ENCODE assay signal across 14 cellular contexts in the genomic region with DNA sequence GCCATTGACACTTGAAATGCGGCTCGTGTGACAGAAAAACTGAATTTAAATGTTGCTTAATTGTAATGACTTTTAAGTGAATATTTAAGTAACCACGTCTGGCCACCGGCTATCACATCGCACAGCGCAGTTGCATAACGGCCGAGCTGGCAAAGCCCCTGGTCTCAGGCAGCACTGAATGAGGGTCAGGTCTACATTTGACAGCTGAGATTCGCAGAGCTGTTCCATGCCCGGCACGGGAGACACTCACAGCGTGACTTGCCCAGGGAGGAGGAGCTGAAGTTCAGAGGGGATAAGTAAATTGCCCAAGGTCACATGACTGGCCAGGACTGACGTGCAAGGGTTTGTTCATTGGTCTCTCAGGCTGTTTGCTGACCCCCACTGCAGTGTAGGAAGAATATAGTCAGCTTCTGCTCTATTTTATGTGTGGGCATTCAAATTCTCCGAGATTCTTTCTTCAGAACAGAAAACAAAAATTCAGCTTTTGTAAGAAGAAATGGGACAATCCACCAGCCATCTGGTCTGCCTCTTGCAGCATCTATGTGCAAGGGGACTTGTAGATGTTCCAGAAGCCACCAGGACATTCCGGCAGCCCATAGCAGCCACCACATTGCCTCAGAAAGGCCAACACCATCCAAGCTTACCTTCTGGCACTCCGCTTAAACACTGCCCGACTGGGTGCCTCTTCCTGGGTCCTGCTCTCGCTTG. TPM values are rescaled to one million over a fixed set of nuclear protein-coding genes. Genes with fewer than 3 reads are reported as not detected.
DNase-seq lines count a peak whose midpoint lies in the region; ATAC-seq and TF ChIP-seq lines count a peak whose summit lies in the region.
"Had no signal": no experiment of that assay in that cellular context is flagged by ENCODE, and none has a peak within 500 bp of the region (broad histone marks: within the 10 kb centered on the region; RNA-seq: fewer than 3 reads in every experiment).

No MANE protein-coding gene starts in this region.

- H3K27ac Mint-ChIP-seq in chondrocyte (ENCODE audit: unreplicated experiment), result peak overlapping the region; percentile 100
- peak overlapping the region; percentile 99 for H3K27ac Mint-ChIP-seq in osteocyte (ENCODE audit: unreplicated experiment)
- no peak overlapping the region for H3K27ac Mint-ChIP-seq in activated T-helper 2 cell treated with anti-CD3 and anti-CD28 coated beads, Interferon-gamma antibody, Interleukin-2, Interleukin-4, amounts not matched to agents 10 μg/mL and 5 μg/mL and 100 μg/mL, durations not matched to agents 14 hours and 24 hours and 36 hours
- H3K27ac Mint-ChIP-seq: activated CD4-positive, alpha-beta T cell treated with anti-CD3 and anti-CD28 coated beads, Interleukin-2, amount 10 ng/mL, durations not matched to agents 7 days and 5 days had no signal

- H3K36me3 ChIP-seq in HCT116 (ENCODE audit: control insufficient read depth in 1 of 2, insufficient read depth in 2 of 2, low read length in 2 of 2) (no peaks in the 10 kb centered on the region), colonic mucosa (no peaks in the 10 kb centered on the region)
- H3K36me3 ChIP-seq: cardiac muscle cell, HAP-1 had no signal

- BruUV-seq in HCT116 (replicated peaks; lab: Mats Ljungman, UMichigan), result no TSS peak

- H3K4me1 Mint-ChIP-seq in chondrocyte (ENCODE audit: low read depth) (peaks cover 82% of the 10 kb centered on the region), osteocyte (ENCODE audit: unreplicated experiment) (peaks cover 76% of the 10 kb centered on the region)
- H3K4me1 Mint-ChIP-seq in activated T-helper 2 cell treated with anti-CD3 and anti-CD28 coated beads, Interferon-gamma antibody, Interleukin-2, Interleukin-4, amounts not matched to agents 10 μg/mL and 5 μg/mL and 100 μg/mL, durations not matched to agents 14 hours and 24 hours and 36 hours (ENCODE audit: low read depth), result no peaks in the 10 kb centered on the region
- H3K4me1 Mint-ChIP-seq: activated CD4-positive, alpha-beta T cell treated with anti-CD3 and anti-CD28 coated beads, Interleukin-2, amount 10 ng/mL, durations not matched to agents 7 days and 5 days had no signal

- H3K4me2 ChIP-seq in HCT116 (ENCODE audit: low read length), result peak overlapping the region; percentile 42
- H3K4me2 ChIP-seq: hepatocyte had no signal

- peak overlapping the region; percentile 60 for H3K4me3 Mint-ChIP-seq in chondrocyte (ENCODE audit: unreplicated experiment)
- H3K4me3 Mint-ChIP-seq in osteocyte (ENCODE audit: unreplicated experiment), result no peak overlapping the region
- H3K4me3 Mint-ChIP-seq in activated T-helper 2 cell treated with anti-CD3 and anti-CD28 coated beads, Interferon-gamma antibody, Interleukin-2, Interleukin-4, amounts not matched to agents 10 μg/mL and 5 μg/mL and 100 μg/mL, durations not matched to agents 14 hours and 24 hours and 36 hours (ENCODE audit: low read depth), result no peak overlapping the region
- H3K4me3 Mint-ChIP-seq: activated CD4-positive, alpha-beta T cell treated with anti-CD3 and anti-CD28 coated beads, Interleukin-2, amount 10 ng/mL, durations not matched to agents 7 days and 5 days had no signal

- ATAC-seq in HCT116 (no peak), GM21381 (IDR thresholded peaks at IDR 0.05; ENCODE audit: unreplicated experiment) (no peak)

- H3K9me3 ChIP-seq in HCT116 (ENCODE audit: control insufficient read depth in 1 of 2, insufficient read depth in 1 of 2, low read depth in 1 of 2, low read length in 2 of 2) (no peaks in the 10 kb centered on the region), colonic mucosa (no peaks in the 10 kb centered on the region)
- H3K9me3 ChIP-seq: HAP-1 had no signal

- no peaks in the 10 kb centered on the region for H3K36me3 Mint-ChIP-seq in chondrocyte (ENCODE audit: low read depth)
- H3K36me3 Mint-ChIP-seq in osteocyte (ENCODE audit: unreplicated experiment), result no peaks in the 10 kb centered on the region
- H3K36me3 Mint-ChIP-seq in activated T-helper 2 cell treated with anti-CD3 and anti-CD28 coated beads, Interferon-gamma antibody, Interleukin-2, Interleukin-4, amounts not matched to agents 10 μg/mL and 5 μg/mL and 100 μg/mL, durations not matched to agents 14 hours and 24 hours and 36 hours (ENCODE audit: low read depth), result no peaks in the 10 kb centered on the region

- no peaks in the 10 kb centered on the region for H3K79me2 ChIP-seq in HCT116 (ENCODE audit: insufficient read depth, low read length)
- H3K79me2 ChIP-seq: hepatocyte had no signal

- no peak overlapping the region for H3K4me3 ChIP-seq in HCT116 (replicated peaks in 1 of 2; ENCODE audit: low read depth in 1 of 2, low read length in 2 of 2)
- H3K4me3 ChIP-seq in colonic mucosa, result no peak overlapping the region
- H3K4me3 ChIP-seq: cardiac muscle cell, HAP-1, hepatocyte had no signal

- no peaks in the 10 kb centered on the region for H4K20me1 ChIP-seq in HCT116 (ENCODE audit: insufficient read depth)

- intact Hi-C loops in HCT116 (cut with micrococcal nuclease), result no loop called here
- intact Hi-C loops in colonic mucosa (cut with DNase I), result no loop called here
- intact Hi-C loops in activated T-helper 2 cell treated with anti-CD3 and anti-CD28 coated beads, Interferon-gamma antibody, Interleukin-2, Interleukin-4, amounts not matched to agents 10 μg/mL and 5 μg/mL and 100 μg/mL, durations not matched to agents 14 hours and 24 hours and 36 hours (cut with micrococcal nuclease), result no loop called here

- H3K9me3 Mint-ChIP-seq in chondrocyte (ENCODE audit: low read depth) (no peaks in the 10 kb centered on the region), osteocyte (ENCODE audit: unreplicated experiment) (no peaks in the 10 kb centered on the region)
- no peaks in the 10 kb centered on the region for H3K9me3 Mint-ChIP-seq in activated T-helper 2 cell treated with anti-CD3 and anti-CD28 coated beads, Interferon-gamma antibody, Interleukin-2, Interleukin-4, amounts not matched to agents 10 μg/mL and 5 μg/mL and 100 μg/mL, durations not matched to agents 14 hours and 24 hours and 36 hours
- H3K9me3 Mint-ChIP-seq: activated CD4-positive, alpha-beta T cell treated with anti-CD3 and anti-CD28 coated beads, Interleukin-2, amount 10 ng/mL, durations not matched to agents 7 days and 5 days had no signal

- CTCF ChIA-PET in HCT116 (lab: Charles Lee), result no interaction called here

- no peak for TF ChIP-seq POLR2A in HCT116 (IDR thresholded peaks at IDR 0.05; ENCODE audit: borderline replicate concordance, extremely low read depth, insufficient read depth, insufficient read length)

- no peaks in the 10 kb centered on the region for H3K27me3 Mint-ChIP-seq in chondrocyte (ENCODE audit: low read depth)
- H3K27me3 Mint-ChIP-seq in osteocyte (ENCODE audit: unreplicated experiment), result no peaks in the 10 kb centered on the region
- no peaks in the 10 kb centered on the region for H3K27me3 Mint-ChIP-seq in activated T-helper 2 cell treated with anti-CD3 and anti-CD28 coated beads, Interferon-gamma antibody, Interleukin-2, Interleukin-4, amounts not matched to agents 10 μg/mL and 5 μg/mL and 100 μg/mL, durations not matched to agents 14 hours and 24 hours and 36 hours (ENCODE audit: low read depth)
- H3K27me3 Mint-ChIP-seq: activated CD4-positive, alpha-beta T cell treated with anti-CD3 and anti-CD28 coated beads, Interleukin-2, amount 10 ng/mL, durations not matched to agents 7 days and 5 days had no signal

- H3K27me3 ChIP-seq in HCT116 (ENCODE audit: insufficient read depth, low read length), result peaks cover 4% of the 10 kb centered on the region; the same call in 1 of the 2 replicates
- H3K27me3 ChIP-seq in colonic mucosa, result no peaks in the 10 kb centered on the region
- H3K27me3 ChIP-seq: cardiac muscle cell, hepatocyte had no signal

- TF ChIP-seq CTCF in HCT116 (IDR thresholded peaks at IDR 0.05 in 2 of 3, conservative IDR thresholded peaks at IDR 0.05 in 1 of 3; ENCODE audit: borderline replicate concordance in 1 of 3, insufficient read depth in 1 of 3, low read depth in 2 of 3, low read length in 2 of 3) (no peak), chondrocyte (IDR thresholded peaks at IDR 0.05) (no peak), osteocyte (IDR thresholded peaks at IDR 0.05) (no peak), colonic mucosa (IDR thresholded peaks at IDR 0.05) (no peak)

- peaks cover 0 to 15% of the 10 kb centered on the region in 2 experiments; a peak in 2 of 4 replicates for H3K4me1 ChIP-seq in HCT116 (ENCODE audit: control insufficient read depth in 1 of 2, insufficient read depth in 2 of 2, low read length in 2 of 2)
- H3K4me1 ChIP-seq in colonic mucosa, result no peaks in the 10 kb centered on the region
- H3K4me1 ChIP-seq: HAP-1 had no signal

- no peak for TF ChIP-seq RAD21 in HCT116 (IDR thresholded peaks at IDR 0.05; ENCODE audit: low read depth)

- DNase-seq in AG08395 (ENCODE audit: low spot score) (peak; percentile 57), HCT116 (ENCODE audit: low read depth, low spot score) (no peak), chondrocyte (ENCODE audit: low spot score) (peak; percentile 55), osteocyte (ENCODE audit: extremely low spot score, unreplicated experiment) (no peak), colonic mucosa (no peak), NCI-H1436 treated with DMSO at 0.1 percent for 48 hours (lab: John Stamatoyannopoulos, UW) (no peak)
- no peak for DNase-seq in activated T-helper 2 cell treated with anti-CD3 and anti-CD28 coated beads, Interferon-gamma antibody, Interleukin-2, Interleukin-4, amounts not matched to agents 10 μg/mL and 5 μg/mL and 100 μg/mL, durations not matched to agents 14 hours and 24 hours and 36 hours (ENCODE audit: low spot score)
- DNase-seq: activated CD4-positive, alpha-beta T cell treated with anti-CD3 and anti-CD28 coated beads, Interleukin-2, amount 10 ng/mL, durations not matched to agents 7 days and 5 days; OCI-M1; T-helper 2 cell had no signal

- no peak overlapping the region for H3K27ac ChIP-seq in HCT116 (ENCODE audit: low read depth, low read length)
- no peak overlapping the region for H3K27ac ChIP-seq in colonic mucosa
- H3K27ac ChIP-seq: cardiac muscle cell had no signal

- POLR2A ChIA-PET in HCT116 (lab: Charles Lee), result no interaction called here

- H3K9ac ChIP-seq in HCT116 (ENCODE audit: low read length) (no peak overlapping the region), colonic mucosa (ENCODE audit: low read depth in 2 of 2, low read length in 2 of 2) (no peak overlapping the region)

- no peak overlapping the region for H2AFZ ChIP-seq in HCT116 (ENCODE audit: low read depth, low read length, poor library complexity, severe bottlenecking)
- H2AFZ ChIP-seq: hepatocyte had no signal

- no peaks in the 10 kb centered on the region for H3K9me2 ChIP-seq in HCT116 (ENCODE audit: insufficient read depth)

- RAD21 ChIA-PET in HCT116 (lab: Charles Lee; ENCODE audit: low non-redundant PET in 1 of 2, low total read pairs in 2 of 2, uncharacterized antibody in 2 of 2, unreplicated experiment in 2 of 2), result no interaction called here

TF ChIP-seq in HCT116, 20 proteins besides CTCF, POLR2A, EP300 and RAD21 (continues in another document):
- no peak for TF ChIP-seq TCF7L2 (IDR thresholded peaks at IDR 0.05; ENCODE audit: borderline replicate concordance, extremely low read depth, insufficient read depth, insufficient read length)

RNA-seq across cellular contexts. Expression of a gene that starts 17.3 kb away (rescaled TPM):
- total RNA-seq in HCT116 (2021; ENCODE audit: unreplicated experiment), result 0.30 TPM
- polyA plus RNA-seq in HCT116 (2012), result 0.02 and 0.04 TPM in 2 replicates
- 2,235 to 2,410 TPM (median 2,315 TPM) in 3 replicates for total RNA-seq in chondrocyte
- 1,552 and 1,672 TPM in 2 replicates for total RNA-seq in osteocyte
- 10 to 100 TPM; 10.9 to 21.7 TPM for total RNA-seq in colonic mucosa
- 0.11 TPM in 1 of 2 replicates, not detected in the other for total RNA-seq in activated T-helper 2 cell treated with anti-CD3 and anti-CD28 coated beads, Interferon-gamma antibody, Interleukin-2, Interleukin-4, amounts not matched to agents 10 μg/mL and 5 μg/mL and 100 μg/mL, durations not matched to agents 14 hours and 24 hours and 36 hours

Comparison
In these comparisons a context has a peak if more than half of its experiments do, and no peak if none do; other contexts are left out.
1. DNase-seq: peak in AG08395 (single experiment) and chondrocyte (single experiment); none in HCT116 (single experiment), osteocyte (single experiment), colonic mucosa (single experiment), NCI-H1436 treated with DMSO at 0.1 percent for 48 hours (single experiment) and activated T-helper 2 cell treated with anti-CD3 and anti-CD28 coated beads, Interferon-gamma antibody, Interleukin-2, Interleukin-4, amounts not matched to agents 10 μg/mL and 5 μg/mL and 100 μg/mL, durations not matched to agents 14 hours and 24 hours and 36 hours (single experiment).
2. RNA of a gene that starts 17.3 kb away (total RNA-seq): 2,235 to 2,410 TPM in chondrocyte and 1,552 to 1,672 TPM in osteocyte; 10.9 to 21.7 TPM in colonic mucosa, 0.30 TPM in HCT116 (single experiment) and 0.11 TPM in activated T-helper 2 cell treated with anti-CD3 and anti-CD28 coated beads, Interferon-gamma antibody, Interleukin-2, Interleukin-4, amounts not matched to agents 10 μg/mL and 5 μg/mL and 100 μg/mL, durations not matched to agents 14 hours and 24 hours and 36 hours; every median in the first group is over 10 times any median in the second.